In the genomic region with DNA sequence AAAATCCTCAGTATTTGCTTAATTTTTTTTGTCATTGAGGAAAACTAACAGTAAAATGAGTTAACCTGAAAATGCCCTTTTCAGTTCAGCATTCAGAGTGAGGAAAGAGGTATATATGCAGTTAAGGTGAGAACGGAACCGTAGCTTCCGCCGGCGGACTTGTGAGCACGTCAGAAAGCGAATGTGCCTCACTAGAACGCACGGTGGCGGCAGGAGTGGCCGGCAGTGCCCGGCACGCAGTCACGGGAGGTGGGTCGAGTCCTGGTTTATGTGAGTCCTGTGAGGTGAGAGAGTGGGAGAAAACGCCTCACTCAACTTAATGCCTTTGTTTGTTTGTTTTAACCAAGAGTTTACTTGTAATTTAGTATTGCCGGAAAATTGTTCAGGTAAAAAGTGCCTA, we compare ENCODE assay signal across 10 cellular contexts. TPM values are rescaled to one million over a fixed set of nuclear protein-coding genes. Genes with fewer than 3 reads are reported as not detected.
DNase-seq lines count a peak whose midpoint lies in the region; ATAC-seq and TF ChIP-seq lines count a peak whose summit lies in the region.
"Had no signal": no experiment of that assay in that cellular context is flagged by ENCODE, and none has a peak within 500 bp of the region (broad histone marks: within the 10 kb centered on the region; RNA-seq: fewer than 3 reads in every experiment).

No MANE protein-coding gene starts in this region.

- peak overlapping the region; percentile 43 for H3K4ac ChIP-seq in trophoblast cell (ENCODE audit: low read depth, low read length)

- no peak overlapping the region for H4K91ac ChIP-seq in trophoblast cell (ENCODE audit: low read depth, low read length)

- intact Hi-C loops in heart right ventricle (cut with DNase I) = loop anchor here in 8 of 10 donors (5.0 to 10.0 kb wide), 6 partner anchors 48 to 65 kb away; no protein-coding TSS in a partner anchor
- intact Hi-C loops in PC-9 (cut with micrococcal nuclease; ENCODE audit: unreplicated experiment) = no loop called here

- peaks cover 63% of the 10 kb centered on the region for H3K36me3 ChIP-seq in OCI-LY1 (ENCODE audit: insufficient read depth, low read length)
- peaks cover 0 to 97% (median 14%) of the 10 kb centered on the region in 9 donors for H3K36me3 ChIP-seq in heart right ventricle
- peaks cover 20 to 24% of the 10 kb centered on the region in 2 experiments for H3K36me3 ChIP-seq in trophoblast cell (ENCODE audit: control insufficient read depth in 1 of 2, insufficient read depth in 2 of 2, low read length in 2 of 2)
- peaks cover 19% of the 10 kb centered on the region; the same call in 1 of the 2 replicates for H3K36me3 ChIP-seq in PC-9 (ENCODE audit: low read depth)

- peak in 5 of 8 donors; percentile 16 to 46 (median 35) for ATAC-seq in heart right ventricle
- ATAC-seq in GM19452 (IDR thresholded peaks at IDR 0.05; ENCODE audit: unreplicated experiment) = no peak
- ATAC-seq in HG02981 (IDR thresholded peaks at IDR 0.05; ENCODE audit: unreplicated experiment) = no peak

- peak overlapping the region; percentile 77 for H3K18ac ChIP-seq in trophoblast cell (ENCODE audit: low read length)

- H4K20me1 ChIP-seq in OCI-LY1 (ENCODE audit: insufficient read depth, low read length) (no peaks in the 10 kb centered on the region), PC-9 (ENCODE audit: insufficient read depth) (no peaks in the 10 kb centered on the region)

- H4K8ac ChIP-seq in trophoblast cell (ENCODE audit: low read depth, low read length) = no peak overlapping the region

- H2BK12ac ChIP-seq in trophoblast cell (ENCODE audit: low read length) = no peak overlapping the region

- H3K79me2 ChIP-seq in OCI-LY1 (ENCODE audit: insufficient read depth, low read length) = peaks cover 28% of the 10 kb centered on the region
- peaks cover 2% of the 10 kb centered on the region for H3K79me2 ChIP-seq in trophoblast cell (ENCODE audit: control insufficient read depth, insufficient read depth, low read length, poor library complexity)
- peaks cover 32% of the 10 kb centered on the region for H3K79me2 ChIP-seq in PC-9 (ENCODE audit: low read depth)

- DNase-seq in heart right ventricle (peak in 1 of 2 donors; percentile 35), trophoblast cell (peak; percentile 50 to 67), PC-9 (no peak), pons (ENCODE audit: low spot score) (no peak)
- DNase-seq: DMS79, NCI-H2227 treated with DMSO at 0.1 percent for 48 hours had no signal

- H3K27me3 ChIP-seq in OCI-LY1 (ENCODE audit: insufficient read depth, low read length) (no peaks in the 10 kb centered on the region), heart right ventricle (no peaks in the 10 kb centered on the region), trophoblast cell (ENCODE audit: insufficient read depth, low read length) (no peaks in the 10 kb centered on the region), PC-9 (ENCODE audit: insufficient read depth, low read depth) (no peaks in the 10 kb centered on the region)

- H3K27ac ChIP-seq in OCI-LY1 (ENCODE audit: low read depth, low read length, poor library complexity, severe bottlenecking) = peak overlapping the region; percentile 95
- peak overlapping the region in 9 of 10 donors; percentile 69 to 96 (median 94) for H3K27ac ChIP-seq in heart right ventricle
- no peak overlapping the region for H3K27ac ChIP-seq in trophoblast cell (ENCODE audit: low read depth, low read length)
- H3K27ac ChIP-seq in PC-9 = no peak overlapping the region

- TF ChIP-seq CTCF in GM12873 (IDR thresholded peaks at IDR 0.05; ENCODE audit: insufficient read depth, low read depth, low read length, missing control alignments) (peak; percentile 56), OCI-LY1 (IDR thresholded peaks at IDR 0.05; ENCODE audit: low read length) (peak; percentile 57), heart right ventricle (IDR thresholded peaks at IDR 0.05) (peak in 6 of 9 donors; percentile 19 to 49 (median 26)), PC-9 (conservative IDR thresholded peaks at IDR 0.05) (no peak)

- CTCF ChIA-PET in PC-9 (lab: Charles Lee) = no interaction called here

- H4K12ac ChIP-seq in trophoblast cell (ENCODE audit: low read depth, low read length) = no peak overlapping the region

- peak overlapping the region; percentile 79 for H2AK5ac ChIP-seq in trophoblast cell (ENCODE audit: low read length)

- 48 to 65% methylated on average over 17 of the region's 17 CpGs for WGBS in heart right ventricle, 2 donors
- no CpG with 5 or more reads among the region's 17 CpGs for WGBS in trophoblast cell (ENCODE audit: extremely low coverage, insufficient coverage, insufficient read length)

- H3K14ac ChIP-seq in trophoblast cell (ENCODE audit: low read length) = no peak overlapping the region

- peaks cover 97% of the 10 kb centered on the region for H3K4me1 ChIP-seq in OCI-LY1 (ENCODE audit: insufficient read depth, low read length, severe bottlenecking)
- H3K4me1 ChIP-seq in heart right ventricle = peaks cover 17 to 95% (median 63%) of the 10 kb centered on the region in 9 donors
- H3K4me1 ChIP-seq in trophoblast cell (ENCODE audit: control insufficient read depth in 1 of 2, insufficient read depth in 2 of 2, low read length in 2 of 2) = peaks cover 7 to 13% of the 10 kb centered on the region in 2 experiments
- H3K4me1 ChIP-seq in PC-9 (replicated peaks; ENCODE audit: insufficient read depth) = peaks cover 34% of the 10 kb centered on the region

- H2BK5ac ChIP-seq in trophoblast cell (ENCODE audit: low read depth, low read length, poor library complexity) = no peak overlapping the region

- H2BK120ac ChIP-seq in trophoblast cell (ENCODE audit: insufficient read depth, low read length, poor library complexity) = no peak overlapping the region

- H3K4me3 ChIP-seq in OCI-LY1 (ENCODE audit: low read depth, low read length, poor library complexity, severe bottlenecking) (peak overlapping the region; percentile 45), heart right ventricle (peak overlapping the region in 9 of 10 donors; percentile 20 to 91 (median 76)), trophoblast cell (ENCODE audit: low read depth, low read length) (peak overlapping the region; percentile 41), PC-9 (no peak overlapping the region)

- H3K9me3 ChIP-seq in OCI-LY1 (ENCODE audit: low read length) = no peaks in the 10 kb centered on the region
- no peaks in the 10 kb centered on the region for H3K9me3 ChIP-seq in heart right ventricle
- H3K9me3 ChIP-seq in trophoblast cell (ENCODE audit: insufficient read depth, low read depth, low read length) = no peaks in the 10 kb centered on the region
- H3K9me3 ChIP-seq in PC-9 (ENCODE audit: insufficient read depth, low read depth) = no peaks in the 10 kb centered on the region

- no peak overlapping the region for H2AFZ ChIP-seq in OCI-LY1 (ENCODE audit: low read length)
- no peak overlapping the region for H2AFZ ChIP-seq in trophoblast cell (ENCODE audit: insufficient read depth, low read length, poor library complexity)
- H2AFZ ChIP-seq in PC-9 = no peak overlapping the region

- no peak overlapping the region for H3K23ac ChIP-seq in trophoblast cell (ENCODE audit: low read length)

- H3F3A ChIP-seq in OCI-LY1 (ENCODE audit: insufficient read depth, low read length) (peaks cover 16% of the 10 kb centered on the region), PC-9 (ENCODE audit: insufficient read depth, low read depth) (peaks cover 10% of the 10 kb centered on the region; the same call in 1 of the 2 replicates)

- peak overlapping the region; percentile 47 for H3K9ac ChIP-seq in OCI-LY1 (ENCODE audit: low read length)
- no peak overlapping the region for H3K9ac ChIP-seq in trophoblast cell (ENCODE audit: low read length)

- BruUV-seq in PC-9 (replicated peaks; lab: Mats Ljungman, UMichigan) = no TSS peak

- H3K79me1 ChIP-seq in trophoblast cell (ENCODE audit: low read length) = peaks cover 3% of the 10 kb centered on the region

- peak overlapping the region; percentile 87 for H3K4me2 ChIP-seq in OCI-LY1 (ENCODE audit: low read length)
- no peak overlapping the region for H3K4me2 ChIP-seq in trophoblast cell (ENCODE audit: low read length)
- no peak overlapping the region for H3K4me2 ChIP-seq in PC-9

- POLR2A ChIA-PET in PC-9 (lab: Charles Lee; ENCODE audit: unreplicated experiment) = interaction anchor here (1.0 kb wide), 1 partner anchor 58 kb away, joined by 3 read pairs; no protein-coding TSS in a partner anchor

- no peaks in the 10 kb centered on the region for H3K9me2 ChIP-seq in OCI-LY1 (ENCODE audit: low read depth, low read length)
- no peaks in the 10 kb centered on the region for H3K9me2 ChIP-seq in PC-9 (ENCODE audit: insufficient read depth)

RNA-seq across cellular contexts. Expression of gene SEC14L1, which starts 6.1 kb away (rescaled TPM):
- total RNA-seq in heart right ventricle = 10 to 100 TPM; 38.7 to 88.8 (median 55.3) TPM
- polyA plus RNA-seq in heart right ventricle = 10 to 100 TPM; 36.1 to 42.3 TPM
- polyA plus RNA-seq in trophoblast cell (2013) = 71.4 and 71.6 TPM in 2 replicates
- 66.0 and 83.1 TPM in 2 replicates for total RNA-seq in PC-9 (2021)

Comparison
In these comparisons a context has a peak if more than half of its experiments do, and no peak if none do; other contexts are left out.
1. H3K27ac ChIP-seq: peak in OCI-LY1 (single experiment) and heart right ventricle (9 of 10); none in trophoblast cell (single experiment) and PC-9 (single experiment).
2. ATAC-seq: peak in heart right ventricle (5 of 8); none in GM19452 (single experiment) and HG02981 (single experiment).
3. DNase-seq: peak in trophoblast cell (2 of 2); none in PC-9 (0 of 2) and pons (single experiment).